ENCODE assay signal across 1 cellular context in the genomic region with DNA sequence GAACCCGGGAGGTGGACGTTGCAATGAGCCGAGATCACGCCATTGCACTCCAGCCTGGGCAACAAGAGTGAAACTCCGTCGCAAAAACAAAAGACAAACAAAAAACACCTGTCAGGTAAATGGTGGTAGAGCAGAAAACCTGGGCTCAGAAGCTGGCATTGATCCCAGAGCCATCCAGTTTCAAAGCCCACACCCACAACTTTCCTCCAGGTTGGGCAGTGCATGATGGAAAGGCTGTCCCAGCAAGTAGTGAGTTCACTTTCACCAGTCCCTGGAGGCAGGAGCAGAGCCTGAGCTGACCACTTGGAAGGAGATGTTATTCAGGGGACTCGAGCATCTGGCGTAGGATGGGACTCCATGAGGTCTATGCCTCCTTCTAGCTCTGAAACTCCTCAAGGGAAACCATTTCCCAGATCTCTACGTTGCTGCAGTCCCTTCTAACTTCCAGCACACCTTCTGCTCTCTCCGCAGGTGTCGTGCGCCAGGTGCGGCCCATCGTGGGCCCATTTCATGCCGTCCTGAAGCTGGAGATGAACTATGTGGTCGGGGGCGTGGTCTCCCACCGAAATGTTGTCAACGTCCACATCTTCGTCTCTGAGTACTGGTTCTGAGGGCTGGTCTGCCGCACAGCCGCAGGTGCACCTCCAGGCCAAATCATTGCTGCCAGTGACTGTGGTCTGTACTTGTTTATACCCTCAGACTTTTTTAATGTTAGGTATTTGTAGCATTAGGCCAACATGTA.
TF ChIP-seq lines count a peak whose summit lies in the region.

No MANE protein-coding gene starts in this region.

TF ChIP-seq in IMR-90, 13 proteins besides CTCF, POLR2A, EP300 and RAD21 (continued from another document):
- TF ChIP-seq USF2 (IDR thresholded peaks at IDR 0.05; ENCODE audit: low read depth, low read length) (no peak), RFX5 (IDR thresholded peaks at IDR 0.05; ENCODE audit: low read depth, low read length) (no peak), MAFK (IDR thresholded peaks at IDR 0.05; ENCODE audit: low read depth, low read length) (no peak), RCOR1 (IDR thresholded peaks at IDR 0.05; ENCODE audit: insufficient replicate concordance, low read length) (no peak), SMC3 (IDR thresholded peaks at IDR 0.05; ENCODE audit: low read depth, low read length) (no peak)
